ENCODE assay signal across 8 cellular contexts in the genomic region with DNA sequence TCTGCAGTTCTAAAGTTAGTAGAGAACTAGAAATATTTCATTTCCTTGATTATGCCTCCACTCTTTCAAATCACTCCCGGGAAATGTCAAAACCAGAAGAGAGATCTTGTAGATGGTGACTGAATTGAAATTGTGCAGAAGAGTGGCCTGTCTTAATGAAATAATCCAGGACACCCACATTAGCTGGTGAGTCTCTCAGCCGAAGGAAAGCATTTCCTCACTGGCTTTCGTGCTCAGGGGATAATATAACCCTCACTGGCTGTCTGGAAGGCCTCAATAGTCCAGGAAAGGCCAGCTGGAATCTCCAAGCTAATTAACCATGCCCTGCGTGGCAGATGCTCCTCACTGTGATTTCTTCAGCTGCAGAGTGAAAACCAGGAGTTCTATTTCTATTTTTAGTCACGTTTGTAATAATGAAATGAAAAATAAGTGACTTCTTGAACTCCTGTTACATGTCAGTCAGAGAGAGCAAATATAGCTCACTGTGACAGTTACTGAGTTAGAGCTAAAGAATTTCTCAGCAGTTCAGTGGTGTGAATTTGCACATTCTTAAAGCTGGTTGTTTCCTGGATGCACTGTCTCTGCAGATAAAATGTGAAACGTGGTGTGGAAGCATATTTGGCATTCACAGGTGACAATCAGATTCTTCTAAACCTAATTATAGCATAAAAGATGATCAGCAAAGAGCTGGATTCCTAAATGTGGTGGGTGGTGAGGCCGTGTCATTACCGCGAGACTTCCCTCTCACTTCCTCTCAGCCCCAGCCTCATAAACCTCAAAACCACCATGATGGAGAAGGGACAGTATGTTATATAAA.
DNase-seq lines count a peak whose midpoint lies in the region; ATAC-seq lines count a peak whose summit lies in the region.

No MANE protein-coding gene starts in this region.

- H3K27ac Mint-ChIP-seq in activated naive CD8-positive, alpha-beta T cell treated with anti-CD3 and anti-CD28 coated beads for 36 hours: no peak overlapping the region
- peak overlapping the region; percentile 56 for H3K27ac Mint-ChIP-seq in stimulated activated naive B cell treated with anti-CD40 and anti-IgM and Interleukin-4, amounts not matched to agents 10 μg/mL and 1 μg/mL and 100 μg/mL, for 72 hours

- H3K4me1 Mint-ChIP-seq in activated naive CD8-positive, alpha-beta T cell treated with anti-CD3 and anti-CD28 coated beads for 36 hours: peaks cover 23% of the 10 kb centered on the region
- H3K4me1 Mint-ChIP-seq in stimulated activated naive B cell treated with anti-CD40 and anti-IgM and Interleukin-4, amounts not matched to agents 10 μg/mL and 1 μg/mL and 100 μg/mL, for 72 hours: peaks cover 10 to 15% of the 10 kb centered on the region in 2 donors

- ATAC-seq in GM19397 (IDR thresholded peaks at IDR 0.05; ENCODE audit: unreplicated experiment): peak; percentile 87
- peak; percentile 96 for ATAC-seq in HG03432 (IDR thresholded peaks at IDR 0.05; ENCODE audit: unreplicated experiment)
- peak; percentile 73 to 90 for ATAC-seq in stimulated activated naive B cell treated with anti-CD40 and anti-IgM and Interleukin-4, amounts not matched to agents 10 μg/mL and 1 μg/mL and 100 μg/mL, for 72 hours (replicated peaks)

- H3K36me3 Mint-ChIP-seq in activated naive CD8-positive, alpha-beta T cell treated with anti-CD3 and anti-CD28 coated beads for 36 hours: no peaks in the 10 kb centered on the region
- H3K36me3 Mint-ChIP-seq in stimulated activated naive B cell treated with anti-CD40 and anti-IgM and Interleukin-4, amounts not matched to agents 10 μg/mL and 1 μg/mL and 100 μg/mL, for 72 hours: no peaks in the 10 kb centered on the region

- peak; percentile 19 for DNase-seq in GDM1 (lab: John Stamatoyannopoulos, UW)
- peak; percentile 6 for DNase-seq in activated naive CD8-positive, alpha-beta T cell treated with anti-CD3 and anti-CD28 coated beads for 36 hours
- DNase-seq in stimulated activated naive B cell treated with anti-CD40 and anti-IgM and Interleukin-4, amounts not matched to agents 10 μg/mL and 1 μg/mL and 100 μg/mL, for 72 hours: peak; percentile 2
- DNase-seq in DMS53 treated with DMSO at 0.1 percent for 48 hours (lab: John Stamatoyannopoulos, UW; ENCODE audit: unreplicated experiment): no peak
- no peak for DNase-seq in HPDE6-E6E7 (ENCODE audit: extremely low spot score)
- DNase-seq in DMS153 (lab: John Stamatoyannopoulos, UW): no peak

- no peaks in the 10 kb centered on the region for H3K9me3 Mint-ChIP-seq in activated naive CD8-positive, alpha-beta T cell treated with anti-CD3 and anti-CD28 coated beads for 36 hours
- H3K9me3 Mint-ChIP-seq in stimulated activated naive B cell treated with anti-CD40 and anti-IgM and Interleukin-4, amounts not matched to agents 10 μg/mL and 1 μg/mL and 100 μg/mL, for 72 hours: no peaks in the 10 kb centered on the region

- H3K4me3 Mint-ChIP-seq in activated naive CD8-positive, alpha-beta T cell treated with anti-CD3 and anti-CD28 coated beads for 36 hours: no peak overlapping the region
- no peak overlapping the region for H3K4me3 Mint-ChIP-seq in stimulated activated naive B cell treated with anti-CD40 and anti-IgM and Interleukin-4, amounts not matched to agents 10 μg/mL and 1 μg/mL and 100 μg/mL, for 72 hours

- H3K27me3 Mint-ChIP-seq in activated naive CD8-positive, alpha-beta T cell treated with anti-CD3 and anti-CD28 coated beads for 36 hours: peaks cover 42% of the 10 kb centered on the region
- peaks cover 0 to 14% of the 10 kb centered on the region in 2 donors for H3K27me3 Mint-ChIP-seq in stimulated activated naive B cell treated with anti-CD40 and anti-IgM and Interleukin-4, amounts not matched to agents 10 μg/mL and 1 μg/mL and 100 μg/mL, for 72 hours

Comparison
In these comparisons a context has a peak if more than half of its experiments do, and no peak if none do; other contexts are left out.
1. DNase-seq: peak in GDM1 (single experiment), activated naive CD8-positive, alpha-beta T cell treated with anti-CD3 and anti-CD28 coated beads for 36 hours (single experiment) and stimulated activated naive B cell treated with anti-CD40 and anti-IgM and Interleukin-4, amounts not matched to agents 10 μg/mL and 1 μg/mL and 100 μg/mL, for 72 hours (single experiment); none in DMS53 treated with DMSO at 0.1 percent for 48 hours (single experiment), HPDE6-E6E7 (single experiment) and DMS153 (single experiment).
2. Peak in every context shown above with its lines, with median percentiles within 50 percentile points of each other: ATAC-seq.